In the genomic region with DNA sequence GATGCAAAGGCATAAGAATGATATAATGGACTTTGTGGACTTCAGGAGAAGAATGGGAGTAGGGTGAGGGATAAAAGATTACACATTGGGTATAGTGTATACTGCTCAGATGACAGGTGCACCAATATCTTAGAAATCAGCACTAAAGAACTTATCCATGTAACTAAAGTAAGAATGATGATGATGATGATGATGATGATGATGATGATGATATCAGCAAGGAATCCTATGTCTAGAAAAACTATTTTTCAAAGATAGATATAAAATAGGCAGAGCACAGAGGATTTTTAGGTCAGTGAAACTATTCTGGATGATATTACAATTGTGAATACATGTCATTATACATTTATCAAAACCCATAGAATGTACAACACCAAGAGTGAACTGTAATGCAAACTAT, we compare ENCODE assay signal across 2 cellular contexts.
TF ChIP-seq lines count a peak whose summit lies in the region.

No MANE protein-coding gene starts in this region.

TF ChIP-seq in HepG2, 621 proteins besides CTCF, POLR2A, EP300 and RAD21:
- TF ChIP-seq FOXA1 (IDR thresholded peaks at IDR 0.05) (no peak), FOXA1 (CRISPR knock-in tag; IDR thresholded peaks at IDR 0.05) (no peak), CREB1 (IDR thresholded peaks at IDR 0.05) (peak; percentile 84), CREB1 (CRISPR knock-in tag; IDR thresholded peaks at IDR 0.05) (no peak), ZNF468 (CRISPR knock-in tag; IDR thresholded peaks at IDR 0.05) (no peak), ZNF383 (CRISPR knock-in tag; IDR thresholded peaks at IDR 0.05; ENCODE audit: borderline replicate concordance) (no peak), ZNF547 (CRISPR knock-in tag; IDR thresholded peaks at IDR 0.05) (no peak), ZBTB21 (CRISPR knock-in tag; IDR thresholded peaks at IDR 0.05) (no peak), RARA (CRISPR knock-in tag; IDR thresholded peaks at IDR 0.05) (no peak)
TF ChIP-seq in HepG2: peak in this region for 1.

TF ChIP-seq in HEK293, 187 proteins besides CTCF, POLR2A, EP300 and RAD21 (continued from another document):
- TF ChIP-seq, protein P1, sequence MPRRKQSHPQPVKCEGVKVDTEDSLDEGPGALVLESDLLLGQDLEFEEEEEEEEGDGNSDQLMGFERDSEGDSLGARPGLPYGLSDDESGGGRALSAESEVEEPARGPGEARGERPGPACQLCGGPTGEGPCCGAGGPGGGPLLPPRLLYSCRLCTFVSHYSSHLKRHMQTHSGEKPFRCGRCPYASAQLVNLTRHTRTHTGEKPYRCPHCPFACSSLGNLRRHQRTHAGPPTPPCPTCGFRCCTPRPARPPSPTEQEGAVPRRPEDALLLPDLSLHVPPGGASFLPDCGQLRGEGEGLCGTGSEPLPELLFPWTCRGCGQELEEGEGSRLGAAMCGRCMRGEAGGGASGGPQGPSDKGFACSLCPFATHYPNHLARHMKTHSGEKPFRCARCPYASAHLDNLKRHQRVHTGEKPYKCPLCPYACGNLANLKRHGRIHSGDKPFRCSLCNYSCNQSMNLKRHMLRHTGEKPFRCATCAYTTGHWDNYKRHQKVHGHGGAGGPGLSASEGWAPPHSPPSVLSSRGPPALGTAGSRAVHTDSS (tag by site-specific recombination; IDR thresholded peaks at IDR 0.05), result peak; percentile 72
